ENCODE assay signal across 1 cellular context in genomic region chr22:36481393-36482168, GRCh38.
TF ChIP-seq lines count a peak whose summit lies in the region.

TSS of gene TXN2 (minus strand) at chr22:36481640. CDS start at chr22:36480837, 803 bp downstream.

TF ChIP-seq in A549, 52 proteins besides CTCF, POLR2A, EP300 and RAD21 (continued from another document):
- no peak for TF ChIP-seq GATA3 (IDR thresholded peaks at IDR 0.05; ENCODE audit: borderline replicate concordance)
- TF ChIP-seq KDM1A (IDR thresholded peaks at IDR 0.05; ENCODE audit: low read depth) = no peak
- no peak for TF ChIP-seq USF2 (IDR thresholded peaks at IDR 0.05)
- no peak for TF ChIP-seq HOXA7 (CRISPR knock-in tag; IDR thresholded peaks at IDR 0.05)
- no peak for TF ChIP-seq FOSB (CRISPR knock-in tag; IDR thresholded peaks at IDR 0.05)
- TF ChIP-seq ZNF302 (CRISPR knock-in tag; IDR thresholded peaks at IDR 0.05) = no peak
- TF ChIP-seq NPAS2 (CRISPR knock-in tag; IDR thresholded peaks at IDR 0.05; ENCODE audit: borderline replicate concordance) = no peak
- TF ChIP-seq E2F6 (IDR thresholded peaks at IDR 0.05; ENCODE audit: borderline replicate concordance, low read depth) = 0 out of 2 replicates have a peak, but pooled peaks have one; percentile 46
TF ChIP-seq in A549: peak in this region for 9.
